Comparison of ENCODE assay signal across 2 cellular contexts in the genomic region with DNA sequence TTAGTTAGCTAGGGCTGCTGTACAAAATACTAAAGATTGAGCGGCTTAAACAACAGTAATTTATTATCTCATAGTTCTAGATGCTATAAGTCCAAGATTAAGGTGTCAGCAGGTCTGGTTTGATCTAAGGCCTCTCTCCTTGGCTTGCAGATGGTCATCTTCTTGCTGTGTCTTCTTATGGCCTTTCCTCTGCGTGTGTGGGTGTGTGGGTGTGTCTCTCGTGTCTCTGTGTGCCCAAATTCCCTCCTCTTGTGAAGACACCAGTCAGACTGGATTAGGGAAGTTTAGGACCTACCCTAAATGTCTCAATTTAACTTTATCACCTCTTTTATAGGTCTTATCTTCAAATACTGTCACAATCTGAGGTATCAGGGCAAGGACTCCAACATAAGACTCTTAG.
A peak's percentile ranks its signal among the peaks of the same experiment; 100 is the strongest.
TF ChIP-seq lines count a peak whose summit lies in the region.

No MANE protein-coding gene starts in this region.

TF ChIP-seq in IMR-90, 13 proteins besides CTCF, POLR2A, EP300 and RAD21:
- no peak for TF ChIP-seq SMC3 (IDR thresholded peaks at IDR 0.05; ENCODE audit: low read depth, low read length)
- no peak for TF ChIP-seq MAZ (IDR thresholded peaks at IDR 0.05; ENCODE audit: borderline replicate concordance, low read depth, low read length)
- no peak for TF ChIP-seq RFX5 (IDR thresholded peaks at IDR 0.05; ENCODE audit: low read depth, low read length)
- TF ChIP-seq, protein P1, sequence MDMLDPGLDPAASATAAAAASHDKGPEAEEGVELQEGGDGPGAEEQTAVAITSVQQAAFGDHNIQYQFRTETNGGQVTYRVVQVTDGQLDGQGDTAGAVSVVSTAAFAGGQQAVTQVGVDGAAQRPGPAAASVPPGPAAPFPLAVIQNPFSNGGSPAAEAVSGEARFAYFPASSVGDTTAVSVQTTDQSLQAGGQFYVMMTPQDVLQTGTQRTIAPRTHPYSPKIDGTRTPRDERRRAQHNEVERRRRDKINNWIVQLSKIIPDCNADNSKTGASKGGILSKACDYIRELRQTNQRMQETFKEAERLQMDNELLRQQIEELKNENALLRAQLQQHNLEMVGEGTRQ (IDR thresholded peaks at IDR 0.05; ENCODE audit: low read depth, low read length), result no peak
- no peak for TF ChIP-seq RCOR1 (IDR thresholded peaks at IDR 0.05; ENCODE audit: insufficient replicate concordance, low read length)
- no peak for TF ChIP-seq FOS (IDR thresholded peaks at IDR 0.05; ENCODE audit: low read depth, low read length)
- no peak for TF ChIP-seq MAFK (IDR thresholded peaks at IDR 0.05; ENCODE audit: low read depth, low read length)
- no peak for TF ChIP-seq CHD1 (IDR thresholded peaks at IDR 0.05; ENCODE audit: low read depth, low read length)
- no peak for TF ChIP-seq NFE2L2 (IDR thresholded peaks at IDR 0.05; ENCODE audit: low read depth, low read length)
- no peak for TF ChIP-seq BHLHE40 (IDR thresholded peaks at IDR 0.05; ENCODE audit: low read depth, low read length)
- TF ChIP-seq MXI1 (IDR thresholded peaks at IDR 0.05; ENCODE audit: borderline replicate concordance, low read depth, low read length), result no peak
- TF ChIP-seq ELK1 (IDR thresholded peaks at IDR 0.05; ENCODE audit: borderline replicate concordance, low read depth, low read length), result no peak
- no peak for TF ChIP-seq CEBPB (IDR thresholded peaks at IDR 0.05; ENCODE audit: low read depth, low read length)
TF ChIP-seq in IMR-90: peak in this region for 0.

TF ChIP-seq in K562, 482 proteins besides CTCF, POLR2A, EP300 and RAD21:
- TF ChIP-seq EGR1 (conservative IDR thresholded peaks at IDR 0.05), result peak; percentile 61
- TF ChIP-seq, protein P2, sequence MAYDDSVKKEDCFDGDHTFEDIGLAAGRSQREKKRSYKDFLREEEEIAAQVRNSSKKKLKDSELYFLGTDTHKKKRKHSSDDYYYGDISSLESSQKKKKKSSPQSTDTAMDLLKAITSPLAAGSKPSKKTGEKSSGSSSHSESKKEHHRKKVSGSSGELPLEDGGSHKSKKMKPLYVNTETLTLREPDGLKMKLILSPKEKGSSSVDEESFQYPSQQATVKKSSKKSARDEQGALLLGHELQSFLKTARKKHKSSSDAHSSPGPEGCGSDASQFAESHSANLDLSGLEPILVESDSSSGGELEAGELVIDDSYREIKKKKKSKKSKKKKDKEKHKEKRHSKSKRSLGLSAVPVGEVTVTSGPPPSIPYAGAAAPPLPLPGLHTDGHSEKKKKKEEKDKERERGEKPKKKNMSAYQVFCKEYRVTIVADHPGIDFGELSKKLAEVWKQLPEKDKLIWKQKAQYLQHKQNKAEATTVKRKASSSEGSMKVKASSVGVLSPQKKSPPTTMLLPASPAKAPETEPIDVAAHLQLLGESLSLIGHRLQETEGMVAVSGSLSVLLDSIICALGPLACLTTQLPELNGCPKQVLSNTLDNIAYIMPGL (CRISPR knock-in tag; IDR thresholded peaks at IDR 0.05), result no peak
